In the genomic region with DNA sequence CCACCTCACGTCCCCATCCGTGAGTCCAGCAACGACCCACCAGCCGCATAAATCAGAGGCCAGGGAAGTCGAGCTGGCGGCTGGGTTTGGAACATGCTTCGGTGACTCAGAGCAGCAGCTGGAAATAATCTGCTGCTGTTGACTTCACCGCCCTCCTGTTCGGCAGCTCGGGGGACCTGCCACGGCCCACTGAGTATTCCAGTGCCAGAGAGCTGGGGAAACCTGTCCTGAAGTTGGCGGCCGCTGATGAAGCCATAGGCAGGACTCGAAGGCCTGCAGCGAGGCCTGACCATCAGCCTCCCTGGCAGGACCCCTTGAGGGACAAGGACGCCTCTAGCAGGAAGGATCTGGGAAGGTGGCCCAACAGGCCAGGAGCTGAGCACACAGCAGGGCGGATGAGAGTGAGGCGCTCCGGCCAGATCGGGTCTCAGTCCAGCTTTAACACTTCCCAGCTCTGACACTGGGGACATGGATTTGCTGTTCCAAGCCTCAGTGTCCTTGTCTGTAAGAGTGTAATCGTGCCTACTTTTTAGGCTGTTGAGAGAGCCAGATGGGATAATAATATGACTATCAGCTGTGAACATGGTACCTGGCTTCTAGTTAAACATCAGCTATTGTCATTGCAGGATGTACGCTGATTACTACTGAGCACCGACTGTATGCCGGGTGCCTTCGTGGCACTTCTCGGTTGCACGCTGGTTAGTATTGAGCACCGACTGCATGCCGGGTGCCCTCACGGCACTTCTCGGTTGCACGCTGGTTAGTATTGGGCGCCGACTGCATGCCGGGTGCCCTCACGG, we compare ENCODE assay signal across 9 cellular contexts. TPM values are rescaled to one million over a fixed set of nuclear protein-coding genes. Genes with fewer than 3 reads are reported as not detected.
DNase-seq lines count a peak whose midpoint lies in the region; ATAC-seq, FAIRE-seq and TF ChIP-seq lines count a peak whose summit lies in the region.
"Had no signal": no experiment of that assay in that cellular context is flagged by ENCODE, and none has a peak within 500 bp of the region (broad histone marks: within the 10 kb centered on the region; RNA-seq: fewer than 3 reads in every experiment).

No MANE protein-coding gene starts in this region.

- TF ChIP-seq EP300 in Ishikawa (IDR thresholded peaks at IDR 0.05; ENCODE audit: borderline replicate concordance) (peak; percentile 57; the same call in 1 of the 2 replicates), transverse colon (IDR thresholded peaks at IDR 0.05; ENCODE audit: low read depth) (no peak)

- ATAC-seq in GM21367 (IDR thresholded peaks at IDR 0.05; ENCODE audit: unreplicated experiment) = no peak
- ATAC-seq: GM23338 had no signal

- H3K4me3 Mint-ChIP-seq in chondrocyte (ENCODE audit: unreplicated experiment) = peak overlapping the region; percentile 49
- H3K4me3 Mint-ChIP-seq: GM23338 had no signal

- TF ChIP-seq CTCF in chondrocyte (IDR thresholded peaks at IDR 0.05) (no peak), lower leg skin (IDR thresholded peaks at IDR 0.05) (no peak), transverse colon (IDR thresholded peaks at IDR 0.05) (no peak)

- in situ Hi-C loops in transverse colon (cut with MboI; ENCODE audit: low pct_ligation_motif_present in 1 of 4, low pct_unique_long_range_greater_than_20kb in 1 of 4, low sequenced_read_pairs in 3 of 4) = no loop called here

- H3K4me3 ChIP-seq in lower leg skin (ENCODE audit: low read depth, poor library complexity, severe bottlenecking) (no peak overlapping the region), transverse colon (no peak overlapping the region)
- H3K4me3 ChIP-seq: GM23338 had no signal

- no peak for TF ChIP-seq POLR2A in lower leg skin (IDR thresholded peaks at IDR 0.05)
- no peak for TF ChIP-seq POLR2A in transverse colon (IDR thresholded peaks at IDR 0.05)
- TF ChIP-seq POLR2A in GM12892 (IDR thresholded peaks at IDR 0.05; ENCODE audit: low read depth, low read length) = no peak

- H3K9me3 ChIP-seq in transverse colon = no peaks in the 10 kb centered on the region

- TF ChIP-seq RAD21 in Ishikawa (IDR thresholded peaks at IDR 0.05; ENCODE audit: low read depth) = no peak

- peak overlapping the region; percentile 90 for H3K27ac Mint-ChIP-seq in chondrocyte (ENCODE audit: unreplicated experiment)
- H3K27ac Mint-ChIP-seq: GM23338 had no signal

- FAIRE-seq in GM12892 (lab: Jason Lieb, UNC) = no peak

- intact Hi-C loops in lower leg skin (cut with DNase I; ENCODE audit: low total_unique reads) = no loop called here
- intact Hi-C loops in transverse colon (cut with DNase I; ENCODE audit: low total_unique reads) = no loop called here

- peaks cover 0 to 58% (median 19%) of the 10 kb centered on the region in 4 donors for H3K4me1 ChIP-seq in transverse colon

- H3K27me3 Mint-ChIP-seq in chondrocyte (ENCODE audit: low read depth) = no peaks in the 10 kb centered on the region

- DNase-seq in chondrocyte (ENCODE audit: low spot score) (no peak), lower leg skin (ENCODE audit: low spot score in 2 of 2) (peak; percentile 56 to 93), transverse colon (peak; percentile 48), GM12892 (ENCODE audit: insufficient read length) (no peak), NCI-H2081 treated with DMSO at 0.1 percent for 48 hours (lab: John Stamatoyannopoulos, UW) (no peak)

- no peaks in the 10 kb centered on the region for H3K36me3 Mint-ChIP-seq in chondrocyte (ENCODE audit: low read depth)

- H3K27ac ChIP-seq in transverse colon = peak overlapping the region; percentile 70 to 88 (median 79)

- H3K27me3 ChIP-seq in transverse colon = peaks cover 10% of the 10 kb centered on the region

- WGBS in lower leg skin, 2 donors = 64 to 73% methylated on average over 27 to 32 of the region's 36 CpGs
- 71% methylated on average over 36 of the region's 36 CpGs; no CpG with 5 or more reads in 1 of the 2 donors for WGBS in transverse colon (ENCODE audit: low coverage in 1 of 2), 2 donors

- H3K36me3 ChIP-seq in transverse colon = no peaks in the 10 kb centered on the region

- H3K4me1 Mint-ChIP-seq in chondrocyte (ENCODE audit: low read depth) = peaks cover 48% of the 10 kb centered on the region

- H3K9me3 Mint-ChIP-seq in chondrocyte (ENCODE audit: low read depth) = no peaks in the 10 kb centered on the region
- H3K9me3 Mint-ChIP-seq: GM23338 had no signal

TF ChIP-seq in Ishikawa, 13 proteins besides CTCF, POLR2A, EP300 and RAD21:
- TF ChIP-seq ZBTB7A (IDR thresholded peaks at IDR 0.05; ENCODE audit: low read depth) = 0 out of 2 replicates have a peak, but pooled peaks have one; percentile 39
- peak; percentile 67 for TF ChIP-seq TCF12 (IDR thresholded peaks at IDR 0.05; ENCODE audit: low read depth)
- peak; percentile 30; the same call in 1 of the 2 replicates for TF ChIP-seq NFIC (IDR thresholded peaks at IDR 0.05)
- TF ChIP-seq CEBPB (IDR thresholded peaks at IDR 0.05) = no peak

RNA-seq across cellular contexts. Expression of a gene that starts 50.4 kb away (rescaled TPM):
- not detected in 3 replicates for total RNA-seq in chondrocyte
- total RNA-seq in lower leg skin = not detected
- total RNA-seq in transverse colon = under 1 TPM in 1 of 4 donors, not detected in 3; 0.79 TPM
- polyA plus RNA-seq in GM12892 (2012; ENCODE audit: missing spikeins) = not detected
- total RNA-seq: GM23338 had no signal
- polyA plus RNA-seq: GM23338, neural cell had no signal

Comparison
In these comparisons a context has a peak if more than half of its experiments do, and no peak if none do; other contexts are left out.
1. DNase-seq: peak in lower leg skin (2 of 2) and transverse colon (single experiment); none in chondrocyte (single experiment), GM12892 (single experiment) and NCI-H2081 treated with DMSO at 0.1 percent for 48 hours (single experiment).